ENCODE assay signal across 18 cellular contexts in the genomic region with DNA sequence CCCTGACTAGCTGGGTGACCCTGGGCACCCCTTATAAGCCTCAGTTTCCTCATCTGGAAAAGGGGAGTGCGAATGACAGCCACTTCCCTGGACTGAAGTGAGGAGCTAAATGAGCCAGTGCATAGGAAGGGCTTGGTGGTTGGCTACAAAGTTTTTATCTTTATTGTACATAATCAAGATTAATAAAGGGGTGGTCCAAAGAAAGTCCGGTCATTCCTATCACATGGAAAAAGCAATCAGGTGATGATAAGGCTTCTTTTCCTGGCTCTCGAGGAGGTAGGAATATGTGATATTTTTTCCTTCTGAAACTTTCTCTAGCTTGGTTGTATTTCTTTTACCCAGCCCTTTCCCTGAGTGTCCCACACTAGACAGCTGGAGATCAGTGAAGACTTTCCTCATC. TPM values are rescaled to one million over a fixed set of nuclear protein-coding genes. Genes with fewer than 3 reads are reported as not detected.
DNase-seq lines count a peak whose midpoint lies in the region; ATAC-seq, FAIRE-seq and TF ChIP-seq lines count a peak whose summit lies in the region.
"Had no signal": no experiment of that assay in that cellular context is flagged by ENCODE, and none has a peak within 500 bp of the region (broad histone marks: within the 10 kb centered on the region; RNA-seq: fewer than 3 reads in every experiment).

No MANE protein-coding gene starts in this region.

- FAIRE-seq in GM12878 (lab: Jason Lieb, UNC) (no peak), small intestine (lab: Jason Lieb, UNC) (no peak)
- FAIRE-seq: G401.6, GM19239 had no signal

- no peaks in the 10 kb centered on the region for H4K20me1 ChIP-seq in GM12878 (ENCODE audit: control insufficient read depth, insufficient read depth)
- H4K20me1 ChIP-seq: BLaER1 had no signal

- DNase-seq in GM12878 (ENCODE audit: low read depth, low spot score) (no peak), left colon (no peak), small intestine (peak; percentile 90), amygdala (lab: John Stamatoyannopoulos, UW) (no peak), HPDE6-E6E7 (ENCODE audit: extremely low spot score) (no peak)
- DNase-seq in activated T-cell treated with anti-CD3 and anti-CD28 coated beads, Interleukin-2, amount 50 U/mL, for 48 hours: no peak
- DNase-seq: Caco-2; CD4-positive, CD25-positive, alpha-beta regulatory T cell; CD8-positive, alpha-beta T cell; DMS153; DND-41; H9 had no signal

- no peak overlapping the region for H3K27ac ChIP-seq in GM12878 (ENCODE audit: control insufficient read depth, insufficient read depth)
- H3K27ac ChIP-seq in small intestine (ENCODE audit: low read depth in 1 of 2, low read length in 1 of 2): peak overlapping the region; percentile 83 to 94
- H3K27ac ChIP-seq: BLaER1, C4-2B had no signal

- intact Hi-C loops in GM12878 (cut with micrococcal nuclease; ENCODE audit: unreplicated experiment) (no loop called here), left colon (cut with DNase I, micrococcal nuclease) (no loop called here)

- H3K36me3 ChIP-seq in GM12878 (ENCODE audit: control insufficient read depth in 2 of 2, insufficient read depth in 2 of 2, low read length in 1 of 2) (peaks cover 0 to 6% of the 10 kb centered on the region in 2 experiments; a peak in 3 of 4 replicates), small intestine (ENCODE audit: control insufficient read depth in 2 of 2, insufficient read depth in 2 of 2, low read length in 2 of 2) (peaks cover 0 to 3% of the 10 kb centered on the region in 2 donors)

- H3K4me2 ChIP-seq in GM12878 (ENCODE audit: control insufficient read depth, insufficient read depth): no peak overlapping the region
- H3K4me2 ChIP-seq: BLaER1, GM23338 had no signal

- H3K27me3 ChIP-seq in GM12878 (replicated peaks in 1 of 2; ENCODE audit: control insufficient read depth in 2 of 2, insufficient read depth in 2 of 2, low read length in 1 of 2) (no peaks in the 10 kb centered on the region), small intestine (ENCODE audit: control insufficient read depth in 2 of 2, insufficient read depth in 2 of 2, low read length in 2 of 2) (no peaks in the 10 kb centered on the region)
- H3K27me3 ChIP-seq: BLaER1 had no signal

- TF ChIP-seq EP300 in GM12878 (IDR thresholded peaks at IDR 0.05; ENCODE audit: borderline replicate concordance in 1 of 2, control insufficient read depth in 1 of 2, low read depth in 2 of 2, low read length in 2 of 2): no peak

- H2AFZ ChIP-seq in GM12878 (ENCODE audit: control insufficient read depth, low read depth, low read length): no peak overlapping the region
- H2AFZ ChIP-seq: GM23338 had no signal

- RAD21 ChIA-PET in GM12878 (lab: Charles Lee; ENCODE audit: unreplicated experiment): no interaction called here

- TSS peak; percentile 55 for BruUV-seq in GM12878 (replicated peaks; lab: Mats Ljungman, UMichigan)

- CTCF ChIA-PET in GM12878 (lab: Yijun Ruan, JAX): no interaction called here

- no peak for TF ChIP-seq POLR2A in GM12878 (IDR thresholded peaks at IDR 0.05; ENCODE audit: low read depth, low read length)

- H3K4me1 ChIP-seq in GM12878 (ENCODE audit: control insufficient read depth, insufficient read depth, low read length) (no peaks in the 10 kb centered on the region), small intestine (ENCODE audit: control insufficient read depth in 2 of 2, insufficient read depth in 1 of 2, low read depth in 1 of 2, low read length in 1 of 2) (peaks cover 8% of the 10 kb centered on the region in 2 donors)
- H3K4me1 ChIP-seq: BLaER1 had no signal

- TF ChIP-seq RAD21 in GM12878 (IDR thresholded peaks at IDR 0.05; ENCODE audit: insufficient read depth, low read depth, low read length): no peak

- H3K9ac ChIP-seq in GM12878 (ENCODE audit: control insufficient read depth, insufficient read depth, low read length): no peak overlapping the region
- H3K9ac ChIP-seq: BLaER1 had no signal

- H3K4me3 ChIP-seq in GM12878 (no peak overlapping the region), small intestine (ENCODE audit: low read depth in 1 of 2, low read length in 2 of 2) (peak overlapping the region in 1 of 2 donors; percentile 11)
- H3K4me3 ChIP-seq: BLaER1, GM23338 had no signal

- POLR2A ChIA-PET in GM12878 (lab: Charles Lee): no interaction called here

- no peaks in the 10 kb centered on the region for H3K79me2 ChIP-seq in GM12878 (ENCODE audit: control insufficient read depth, insufficient read depth, low read length)

- ATAC-seq in GM12878 (no peak), left colon (peak; percentile 78)
- ATAC-seq: CD8-positive, alpha-beta T cell; GM23338; HCT116 had no signal

- TF ChIP-seq CTCF in GM12878 (IDR thresholded peaks at IDR 0.05 in 2 of 3, conservative IDR thresholded peaks at IDR 0.05 in 1 of 3; ENCODE audit: control insufficient read depth in 2 of 3, extremely low read depth in 1 of 3, insufficient read depth in 1 of 3, low read depth in 3 of 3, low read length in 3 of 3): no peak

- 100% methylated on average over 3 of the region's 3 CpGs for whole genome bisulfite sequencing in GM12878 (ENCODE audit: insufficient coverage, insufficient replicate concordance, low lambda C conversion rate, missing lambda C conversion rate)
- 30 to 71% (median 43%) methylated on average over 3 of the region's 3 CpGs for WGBS in small intestine, 3 donors

- no peaks in the 10 kb centered on the region for H3K9me3 ChIP-seq in GM12878 (replicated peaks; ENCODE audit: control insufficient read depth, insufficient read depth, low read length)
- H3K9me3 ChIP-seq in small intestine (ENCODE audit: control insufficient read depth, low read depth): no peaks in the 10 kb centered on the region
- H3K9me3 ChIP-seq: BLaER1, Caco-2 had no signal

- SMC1A ChIA-PET in GM12878 (lab: Charles Lee; ENCODE audit: uncharacterized antibody, unreplicated experiment): no interaction called here

- in situ Hi-C loops in GM12878 (cut with MboI): no loop called here

TF ChIP-seq in GM12878, 131 proteins besides CTCF, POLR2A, EP300 and RAD21:
- no peak for TF ChIP-seq TCF3 (IDR thresholded peaks at IDR 0.05; ENCODE audit: borderline replicate concordance, insufficient read depth, low read depth, low read length)
- TF ChIP-seq MEF2B (IDR thresholded peaks at IDR 0.05; ENCODE audit: partially characterized antibody, poor library complexity, severe bottlenecking): no peak
- TF ChIP-seq, protein P1, sequence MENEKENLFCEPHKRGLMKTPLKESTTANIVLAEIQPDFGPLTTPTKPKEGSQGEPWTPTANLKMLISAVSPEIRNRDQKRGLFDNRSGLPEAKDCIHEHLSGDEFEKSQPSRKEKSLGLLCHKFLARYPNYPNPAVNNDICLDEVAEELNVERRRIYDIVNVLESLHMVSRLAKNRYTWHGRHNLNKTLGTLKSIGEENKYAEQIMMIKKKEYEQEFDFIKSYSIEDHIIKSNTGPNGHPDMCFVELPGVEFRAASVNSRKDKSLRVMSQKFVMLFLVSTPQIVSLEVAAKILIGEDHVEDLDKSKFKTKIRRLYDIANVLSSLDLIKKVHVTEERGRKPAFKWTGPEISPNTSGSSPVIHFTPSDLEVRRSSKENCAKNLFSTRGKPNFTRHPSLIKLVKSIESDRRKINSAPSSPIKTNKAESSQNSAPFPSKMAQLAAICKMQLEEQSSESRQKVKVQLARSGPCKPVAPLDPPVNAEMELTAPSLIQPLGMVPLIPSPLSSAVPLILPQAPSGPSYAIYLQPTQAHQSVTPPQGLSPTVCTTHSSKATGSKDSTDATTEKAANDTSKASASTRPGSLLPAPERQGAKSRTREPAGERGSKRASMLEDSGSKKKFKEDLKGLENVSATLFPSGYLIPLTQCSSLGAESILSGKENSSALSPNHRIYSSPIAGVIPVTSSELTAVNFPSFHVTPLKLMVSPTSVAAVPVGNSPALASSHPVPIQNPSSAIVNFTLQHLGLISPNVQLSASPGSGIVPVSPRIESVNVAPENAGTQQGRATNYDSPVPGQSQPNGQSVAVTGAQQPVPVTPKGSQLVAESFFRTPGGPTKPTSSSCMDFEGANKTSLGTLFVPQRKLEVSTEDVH (IDR thresholded peaks at IDR 0.05; ENCODE audit: low read depth, partially characterized antibody): no peak

RNA-seq across cellular contexts. Expression of a gene that starts 56.5 kb away (rescaled TPM):
- 16.7 and 17.3 TPM in 2 replicates for total RNA-seq in GM12878 (2013; cell fraction: nucleolus; rRNA removed)
- 15.5 and 20.8 TPM in 2 replicates for total RNA-seq in GM12878 (2014; rRNA removed)
- total RNA-seq in GM12878 (2014; rRNA removed; fragmentation: Illumina TruSeq; extraction: Trizol): 8.9 and 11.6 TPM in 2 replicates
- 17.8 and 19.1 TPM in 2 replicates for total RNA-seq in GM12878 (2021)
- polyA plus RNA-seq in GM12878 (2011; ENCODE audit: low read depth): 4.2 TPM
- 6.1 and 8.0 TPM in 2 replicates for polyA plus RNA-seq in GM12878 (2011; rRNA removed)
- 11.9 and 13.7 TPM in 2 replicates for polyA plus RNA-seq in GM12878 (2011; cell fraction: cytosol; rRNA removed)
- polyA plus RNA-seq in GM12878 (2011; cell fraction: nucleus; rRNA removed): 19.7 and 23.1 TPM in 2 replicates
- 7.0 and 8.2 TPM in 2 replicates for polyA plus RNA-seq in GM12878 (2012)
- polyA plus RNA-seq in GM12878 (2014; fragmentation: Illumina TruSeq; extraction: Trizol): 7.1 and 11.9 TPM in 2 replicates
- polyA plus RNA-seq in GM12878 (2014; fragmentation: Nextera tagmentation; extraction: Ambion mirVana): 1 to 10 TPM; 2.4 to 3.1 TPM
- 14.5 and 15.1 TPM in 2 replicates for polyA plus RNA-seq in GM12878 (2014; rRNA removed)
- 10 to 100 TPM; 14.0 to 14.9 TPM for polyA plus RNA-seq in GM12878 (2016; fragmentation: Nextera tagmentation; extraction: Ambion mirVana)
- polyA minus RNA-seq in GM12878 (2011; rRNA and poly(A)+ RNA removed): 9.6 and 16.2 TPM in 2 replicates
- 3.0 and 6.4 TPM in 2 replicates for polyA minus RNA-seq in GM12878 (2011; cell fraction: cytosol; rRNA and poly(A)+ RNA removed)
- polyA minus RNA-seq in GM12878 (2011; cell fraction: nucleus; rRNA and poly(A)+ RNA removed): 11.5 and 15.2 TPM in 2 replicates
- 10 to 100 TPM; 28.9 to 31.1 TPM for total RNA-seq in left colon
- 10 to 100 TPM; 28.6 to 59.0 (median 45.4) TPM for polyA plus RNA-seq in small intestine
